Comparison of ENCODE assay signal across 27 cellular contexts in the genomic region with DNA sequence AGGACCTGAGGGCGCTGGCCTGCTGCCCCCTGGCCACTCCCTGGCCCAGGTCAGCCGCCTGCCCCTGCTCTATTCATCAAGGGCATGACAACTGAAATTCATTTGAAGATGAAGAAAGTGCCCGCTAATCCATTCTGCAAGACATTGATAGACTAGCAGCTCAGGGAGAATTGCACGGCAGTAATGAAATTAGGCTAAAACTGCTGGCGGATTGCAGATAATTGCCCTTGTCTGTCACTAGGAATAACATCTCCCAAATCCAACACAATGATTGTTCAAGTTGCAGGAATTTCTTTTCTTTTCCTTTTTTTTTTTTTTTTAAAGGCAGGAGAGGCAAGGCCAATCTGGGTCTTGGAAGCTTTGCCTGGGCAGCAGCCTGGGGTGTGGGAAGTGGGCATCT.
"Had no signal": no experiment of that assay in that cellular context is flagged by ENCODE, and none has a peak within 500 bp of the region (broad histone marks: within the 10 kb centered on the region; RNA-seq: fewer than 3 reads in every experiment).

No MANE protein-coding gene starts in this region.

- H3K4me1 Mint-ChIP-seq: activated CD4-positive, alpha-beta memory T cell treated with anti-CD3 and anti-CD28 coated beads, Interleukin-2, amount 10 ng/mL, durations not matched to agents 7 days and 5 days; activated T-helper 17 cell treated with anti-CD3 and anti-CD28 coated beads, Interleukin-2, amount 50 U/mL, for 72 hours; T-helper 17 cell had no signal

- ATAC-seq: activated T-helper 17 cell treated with anti-CD3 and anti-CD28 coated beads, Interleukin-2, amount 50 U/mL, for 72 hours; Panc1; T-helper 17 cell had no signal

- H3K4me1 ChIP-seq: SJCRH30 had no signal

- H3K27ac Mint-ChIP-seq: activated B cell treated with CpG ODN at 0.5 μM for 24 hours; activated CD4-positive, alpha-beta memory T cell treated with anti-CD3 and anti-CD28 coated beads, Interleukin-2, amount 10 ng/mL, durations not matched to agents 7 days and 5 days; activated naive CD4-positive, alpha-beta T cell treated with anti-CD3 and anti-CD28 coated beads for 36 hours; activated naive CD8-positive, alpha-beta T cell; activated T-helper 17 cell treated with anti-CD3 and anti-CD28 coated beads, Interleukin-2, amount 50 U/mL, for 72 hours; IgD-negative memory B cell; T-helper 17 cell had no signal

- H3K4me3 ChIP-seq: cardiac muscle cell, SJCRH30 had no signal

- H3K9me3 Mint-ChIP-seq: activated B cell treated with CpG ODN at 0.5 μM for 24 hours; activated CD4-positive, alpha-beta memory T cell treated with anti-CD3 and anti-CD28 coated beads, Interleukin-2, amount 10 ng/mL, durations not matched to agents 7 days and 5 days; activated naive CD4-positive, alpha-beta T cell treated with anti-CD3 and anti-CD28 coated beads for 36 hours; activated T-helper 17 cell treated with anti-CD3 and anti-CD28 coated beads, Interleukin-2, amount 50 U/mL, for 72 hours; IgD-negative memory B cell had no signal

- H3K36me3 Mint-ChIP-seq: activated naive CD8-positive, alpha-beta T cell; IgD-negative memory B cell had no signal

- H3K4me3 Mint-ChIP-seq: activated B cell treated with CpG ODN at 0.5 μM for 24 hours; activated CD4-positive, alpha-beta memory T cell treated with anti-CD3 and anti-CD28 coated beads, Interleukin-2, amount 10 ng/mL, durations not matched to agents 7 days and 5 days; activated naive CD4-positive, alpha-beta T cell treated with anti-CD3 and anti-CD28 coated beads for 36 hours; activated naive CD8-positive, alpha-beta T cell; activated T-helper 17 cell treated with anti-CD3 and anti-CD28 coated beads, Interleukin-2, amount 50 U/mL, for 72 hours; IgD-negative memory B cell; T-helper 17 cell had no signal

- H3K9me3 ChIP-seq: SJCRH30 had no signal

- H3K27ac ChIP-seq: brain microvascular endothelial cell, cardiac muscle cell, SJCRH30 had no signal

- DNase-seq: activated B cell treated with CpG ODN at 0.5 μM for 24 hours; activated CD4-positive, alpha-beta memory T cell treated with anti-CD3 and anti-CD28 coated beads, Interleukin-2, amount 10 ng/mL, durations not matched to agents 7 days and 5 days; activated CD4-positive, alpha-beta T cell treated with anti-CD3 and anti-CD28 coated beads, Interleukin-2, amount 50 U/mL, for 1 hour; activated gamma-delta T cell; activated naive CD4-positive, alpha-beta T cell treated with anti-CD3 and anti-CD28 coated beads for 36 hours; activated T-cell treated with anti-CD3 and anti-CD28 coated beads for 4 hours; activated T-cell treated with anti-CD3 and anti-CD28 coated beads, Interleukin-2, amount 50 U/mL, for 48 hours; brain microvascular endothelial cell; cerebellar nuclear complex; KG1; NCI-H1048; NCI-H1930; NCI-H345; NCI-H510A; NCI-H526 treated with DMSO at 0.1 percent for 48 hours; NK-92 treated with Interleukin-12 subunit alpha and Interleukin-12 subunit beta, amount 100 ng/mL, for 24 hours; OCI-M1; Right ventricle myocardium superior; RPMI8226; SJCRH30; T-helper 17 cell; T1000 had no signal

- H3K27me3 ChIP-seq: cardiac muscle cell had no signal

- H3K36me3 ChIP-seq: brain microvascular endothelial cell, cardiac muscle cell, SJCRH30 had no signal
